In the genomic region with DNA sequence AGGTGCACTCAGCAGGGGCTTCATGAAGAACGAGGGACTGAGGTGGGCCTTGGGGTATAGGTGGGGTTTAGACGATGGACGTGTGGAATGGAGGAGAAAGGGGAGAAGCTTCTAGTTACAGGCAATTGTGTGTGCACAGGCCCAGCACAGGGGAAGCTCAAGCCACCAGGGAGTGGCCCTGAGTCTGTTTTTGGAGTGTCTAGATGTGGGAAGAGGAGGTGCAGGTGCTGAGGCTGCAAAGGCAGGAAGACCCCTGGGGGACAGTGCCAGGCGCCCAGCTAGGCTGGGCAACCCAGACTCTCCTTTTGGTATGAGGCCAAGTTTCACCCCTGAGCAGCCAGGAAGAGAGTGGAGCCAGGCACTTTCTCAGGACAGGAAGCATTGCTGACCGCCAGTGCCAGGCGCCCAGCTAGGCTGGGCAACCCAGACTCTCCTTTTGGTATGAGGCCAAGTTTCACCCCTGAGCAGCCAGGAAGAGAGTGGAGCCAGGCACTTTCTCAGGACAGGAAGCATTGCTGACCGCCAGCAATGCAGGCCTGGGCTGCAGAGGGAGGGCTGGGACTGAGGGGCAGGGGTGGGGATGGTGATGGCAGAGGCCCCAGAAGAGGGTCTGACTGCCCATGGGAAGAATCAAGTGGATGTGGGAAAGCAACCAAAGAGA, we compare ENCODE assay signal across 8 cellular contexts. TPM values are rescaled to one million over a fixed set of nuclear protein-coding genes. Genes with fewer than 3 reads are reported as not detected.
"Had no signal": no experiment of that assay in that cellular context is flagged by ENCODE, and none has a peak within 500 bp of the region (broad histone marks: within the 10 kb centered on the region; RNA-seq: fewer than 3 reads in every experiment).

No MANE protein-coding gene starts in this region.

RNA-seq across cellular contexts. Expression of a gene that starts 50.3 kb away (rescaled TPM):
- total RNA-seq: progenitor cell of endocrine pancreas had no signal

RNA-seq across cellular contexts. Expression of a gene that starts 53.3 kb away (rescaled TPM):
- total RNA-seq: dermis blood vessel endothelial cell, epithelial cell of proximal tubule, gastroesophageal sphincter, left lung, lower lobe of right lung, upper lobe of right lung, vagina had no signal
